In genomic region chr2:16069663-16069932, GRCh38 we compare ENCODE assay signal across 1 cellular context.
A peak's percentile ranks its signal among the peaks of the same experiment; 100 is the strongest.
TF ChIP-seq lines count a peak whose summit lies in the region.

No MANE protein-coding gene starts in this region.

TF ChIP-seq in HepG2, 621 proteins besides CTCF, POLR2A, EP300 and RAD21 (continued from another document and continues in another):
- TF ChIP-seq ZNF142 (CRISPR knock-in tag; IDR thresholded peaks at IDR 0.05) (no peak), SP5 (CRISPR knock-in tag; IDR thresholded peaks at IDR 0.05; ENCODE audit: borderline replicate concordance, low read depth) (0 out of 2 replicates have a peak, but pooled peaks have one; percentile 44), SP4 (CRISPR knock-in tag; IDR thresholded peaks at IDR 0.05) (no peak), ZNF883 (CRISPR knock-in tag; IDR thresholded peaks at IDR 0.05; ENCODE audit: not compliant biosample characterization) (peak; percentile 18), NRL (CRISPR knock-in tag; IDR thresholded peaks at IDR 0.05; ENCODE audit: borderline replicate concordance) (no peak), ZNF576 (CRISPR knock-in tag; IDR thresholded peaks at IDR 0.05) (no peak), DDIT3 (CRISPR knock-in tag; IDR thresholded peaks at IDR 0.05) (no peak), FOXP1 (IDR thresholded peaks at IDR 0.05) (no peak), FOXP1 (CRISPR knock-in tag; IDR thresholded peaks at IDR 0.05) (peak; percentile 48; the same call in 1 of the 2 replicates), ZNF567 (CRISPR knock-in tag; IDR thresholded peaks at IDR 0.05; ENCODE audit: borderline replicate concordance) (no peak), HCFC1 (IDR thresholded peaks at IDR 0.05; ENCODE audit: low read depth, low read length) (no peak), NR2F6 (IDR thresholded peaks at IDR 0.05) (0 out of 2 replicates have a peak, but pooled peaks have one; percentile 34), NR2F6 (CRISPR knock-in tag; IDR thresholded peaks at IDR 0.05) (no peak), IRF2 (CRISPR knock-in tag; IDR thresholded peaks at IDR 0.05) (peak; percentile 26), POLR2AphosphoS2 (IDR thresholded peaks at IDR 0.05; ENCODE audit: low read depth, low read length) (no peak), ZNF44 (CRISPR knock-in tag; IDR thresholded peaks at IDR 0.05) (no peak), BCL6 (CRISPR knock-in tag; IDR thresholded peaks at IDR 0.05) (peak; percentile 89), ZNF691 (CRISPR knock-in tag; IDR thresholded peaks at IDR 0.05; ENCODE audit: borderline replicate concordance, low read depth) (peak; percentile 21; the same call in 1 of the 2 replicates), ZNF781 (CRISPR knock-in tag; IDR thresholded peaks at IDR 0.05; ENCODE audit: borderline replicate concordance, not compliant biosample characterization) (peak; percentile 58), ZNF580 (CRISPR knock-in tag; IDR thresholded peaks at IDR 0.05; ENCODE audit: borderline replicate concordance, low read depth) (0 out of 2 replicates have a peak, but pooled peaks have one; percentile 42), DZIP1 (CRISPR knock-in tag; IDR thresholded peaks at IDR 0.05) (no peak), ZNF121 (CRISPR knock-in tag; IDR thresholded peaks at IDR 0.05) (no peak), ZNF570 (CRISPR knock-in tag; IDR thresholded peaks at IDR 0.05; ENCODE audit: borderline replicate concordance) (no peak), ZBTB37 (CRISPR knock-in tag; IDR thresholded peaks at IDR 0.05) (no peak), CEBPZ (IDR thresholded peaks at IDR 0.05; ENCODE audit: low read length) (no peak), FOXC1 (CRISPR knock-in tag; IDR thresholded peaks at IDR 0.05; ENCODE audit: borderline replicate concordance) (no peak), ATF2 (CRISPR knock-in tag; IDR thresholded peaks at IDR 0.05) (peak; percentile 39; the same call in 1 of the 2 replicates), BCL3 (CRISPR knock-in tag; IDR thresholded peaks at IDR 0.05) (no peak), THAP11 (CRISPR knock-in tag; IDR thresholded peaks at IDR 0.05) (peak; percentile 68), BORCS8-MEF2B (CRISPR knock-in tag; IDR thresholded peaks at IDR 0.05) (0 out of 2 replicates have a peak, but pooled peaks have one; percentile 8), UBTF (CRISPR knock-in tag; IDR thresholded peaks at IDR 0.05) (peak; percentile 70; the same call in 1 of the 2 replicates), ZFP36 (IDR thresholded peaks at IDR 0.05; ENCODE audit: borderline replicate concordance, low read depth, low read length, partially characterized antibody) (no peak), ZNF468 (CRISPR knock-in tag; IDR thresholded peaks at IDR 0.05) (no peak), HNRNPH1 (optimal IDR thresholded peaks at IDR 0.05; ENCODE audit: low read depth, low read length) (no peak), GABPB1 (CRISPR knock-in tag; IDR thresholded peaks at IDR 0.05) (no peak)
